Comparison of ENCODE assay signal across 27 cellular contexts in the genomic region with DNA sequence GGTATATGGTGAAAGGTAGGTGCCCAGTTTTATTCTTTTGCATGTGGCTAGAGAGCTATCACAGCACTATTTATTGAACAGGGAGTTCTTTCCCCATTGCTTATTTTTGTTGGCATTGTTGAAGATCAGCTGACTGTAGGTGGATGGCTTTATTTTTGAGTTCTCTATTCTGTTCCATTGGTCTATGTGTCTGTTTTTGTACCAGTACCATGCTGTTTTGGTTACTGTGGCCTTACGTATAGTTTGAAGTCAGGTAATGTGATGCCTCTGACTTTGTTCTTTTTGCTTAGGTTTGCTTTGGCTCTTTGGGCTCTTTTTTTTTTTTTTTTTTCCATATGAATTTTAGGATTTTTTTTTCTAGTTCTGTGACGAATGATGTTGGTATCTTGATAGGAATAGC.
DNase-seq lines count a peak whose midpoint lies in the region; TF ChIP-seq lines count a peak whose summit lies in the region.
"Had no signal": no experiment of that assay in that cellular context is flagged by ENCODE, and none has a peak within 500 bp of the region (broad histone marks: within the 10 kb centered on the region; RNA-seq: fewer than 3 reads in every experiment).

No MANE protein-coding gene starts in this region.

- TF ChIP-seq CTCF in choroid plexus epithelial cell (conservative IDR thresholded peaks at IDR 0.05; ENCODE audit: low read depth, low read length), result no peak
- no peak for TF ChIP-seq CTCF in lower leg skin (IDR thresholded peaks at IDR 0.05)

- WGBS in lower leg skin, 2 donors, result 94 to 95% methylated on average over 2 of the region's 2 CpGs

- intact Hi-C loops in lower leg skin (cut with DNase I; ENCODE audit: low total_unique reads), result no loop called here

- H3K4me3 ChIP-seq in choroid plexus epithelial cell (ENCODE audit: low read depth, low read length) (no peak overlapping the region), lower leg skin (ENCODE audit: low read depth, poor library complexity, severe bottlenecking) (no peak overlapping the region)
- H3K4me3 ChIP-seq: A549; BLaER1; BLaER1 treated with 17β-estradiol and CSF1 and Interleukin-3, amounts not matched to agents 10 nM and 100 nM had no signal

- DNase-seq in choroid plexus epithelial cell (ENCODE audit: low read depth), result peak; percentile 23
- DNase-seq in dermis microvascular lymphatic vessel endothelial cell (ENCODE audit: low read depth in 2 of 2), result peak; percentile 37 to 81
- DNase-seq in SIG-M5 treated with dmso at 0.1 percent for 504 hours (lab: John Stamatoyannopoulos, UW; ENCODE audit: unreplicated experiment), result no peak
- DNase-seq in lower leg skin (ENCODE audit: low spot score in 2 of 2), result no peak
- DNase-seq: 8988T; ACHN; AML-193; BE2C; C1 segment of cervical spinal cord; Caco-2; Calu3; CD4-positive, alpha-beta memory T cell; CD4-positive, alpha-beta T cell; CD4-positive, CD25-positive, alpha-beta regulatory T cell; CD8-positive, alpha-beta memory T cell; CD8-positive, alpha-beta T cell; COR-L47; DMS 273 treated with DMSO at 0.1 percent for 48 hours; DMS153; DMS53; DMS79; DMS79 treated with DMSO at 0.1 percent for 48 hours; DND-41; EL had no signal

- TF ChIP-seq POLR2A in lower leg skin (IDR thresholded peaks at IDR 0.05), result no peak

Comparison
In these comparisons a context has a peak if more than half of its experiments do, and no peak if none do; other contexts are left out.
1. DNase-seq: peak in choroid plexus epithelial cell (single experiment) and dermis microvascular lymphatic vessel endothelial cell (2 of 2); none in SIG-M5 treated with dmso at 0.1 percent for 504 hours (single experiment) and lower leg skin (0 of 2).